In the genomic region with DNA sequence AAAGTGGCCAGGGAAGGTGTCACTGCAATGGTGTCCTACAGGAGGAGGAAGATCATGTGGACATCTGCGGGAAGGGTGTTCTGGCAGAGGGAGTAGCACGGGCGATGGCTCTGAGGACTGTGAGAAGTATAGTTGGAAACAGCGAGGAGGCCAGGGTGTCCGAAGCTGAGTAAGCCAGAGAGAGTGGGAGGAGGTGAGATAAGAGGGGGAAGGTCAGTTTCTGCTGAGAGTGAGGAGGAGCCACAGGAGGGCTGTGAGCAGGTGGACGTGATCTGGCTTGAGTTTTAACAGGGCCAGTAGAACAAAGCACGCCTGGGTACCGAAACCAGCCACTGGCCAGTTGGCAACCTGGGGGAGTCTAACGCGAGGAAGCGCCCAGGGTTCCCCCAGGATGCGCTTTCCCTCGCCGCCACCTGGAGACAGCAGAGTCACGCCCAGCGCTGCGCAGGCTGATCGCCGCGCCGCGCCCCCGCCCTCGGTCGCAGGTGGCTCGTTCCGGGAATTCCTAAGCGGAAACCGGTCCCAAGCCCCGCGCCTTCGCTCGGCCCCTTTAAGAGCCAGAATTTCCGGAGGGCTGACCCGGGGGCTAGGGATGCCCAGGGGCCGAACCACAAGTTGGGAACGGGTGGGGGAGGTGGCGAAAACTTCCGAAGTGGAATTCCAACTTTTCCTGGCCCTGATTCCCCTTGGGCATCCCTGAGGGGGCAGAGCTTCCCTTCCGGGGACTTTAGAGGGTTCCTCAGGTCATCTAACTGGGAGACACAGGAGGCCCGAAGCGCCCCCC, we compare ENCODE assay signal across 8 cellular contexts. TPM values are rescaled to one million over a fixed set of nuclear protein-coding genes. Genes with fewer than 3 reads are reported as not detected.
DNase-seq lines count a peak whose midpoint lies in the region; ATAC-seq lines count a peak whose summit lies in the region.

No MANE protein-coding gene starts in this region.

- peaks cover 4% of the 10 kb centered on the region for H3K4me1 Mint-ChIP-seq in activated T-helper 2 cell treated with anti-CD3 and anti-CD28 coated beads, Interferon-gamma antibody, Interleukin-2, Interleukin-4, amounts not matched to agents 10 μg/mL and 5 μg/mL and 100 μg/mL, durations not matched to agents 14 hours and 24 hours and 36 hours (ENCODE audit: low read depth)

- H3K4me1 ChIP-seq in right cardiac atrium (ENCODE audit: control insufficient read depth, insufficient read depth, low read length), result no peaks in the 10 kb centered on the region

- no peaks in the 10 kb centered on the region for H3K9me3 ChIP-seq in right cardiac atrium (ENCODE audit: control insufficient read depth, low read length)

- DNase-seq in NCI-H345 treated with DMSO at 0.1 percent for 48 hours (lab: John Stamatoyannopoulos, UW; ENCODE audit: unreplicated experiment) (peak; percentile 97), right cardiac atrium (peak in 2 of 3 donors; percentile 53 to 78), sciatic nerve (ENCODE audit: low spot score) (no peak), Kasumi-1 (lab: John Stamatoyannopoulos, UW) (no peak), hepatic stellate cell (ENCODE audit: low spot score) (no peak)
- DNase-seq in activated T-helper 2 cell treated with anti-CD3 and anti-CD28 coated beads, Interferon-gamma antibody, Interleukin-2, Interleukin-4, amounts not matched to agents 10 μg/mL and 5 μg/mL and 100 μg/mL, durations not matched to agents 14 hours and 24 hours and 36 hours (ENCODE audit: low spot score), result no peak

- H3K27me3 Mint-ChIP-seq in activated T-helper 2 cell treated with anti-CD3 and anti-CD28 coated beads, Interferon-gamma antibody, Interleukin-2, Interleukin-4, amounts not matched to agents 10 μg/mL and 5 μg/mL and 100 μg/mL, durations not matched to agents 14 hours and 24 hours and 36 hours (ENCODE audit: low read depth), result peaks cover 68% of the 10 kb centered on the region

- peak overlapping the region; percentile 21 for H3K27ac ChIP-seq in right cardiac atrium (ENCODE audit: low read length)

- H3K27me3 ChIP-seq in right cardiac atrium (ENCODE audit: control insufficient read depth, insufficient read depth), result no peaks in the 10 kb centered on the region

- peak overlapping the region; percentile 69 for H3K4me3 Mint-ChIP-seq in activated T-helper 2 cell treated with anti-CD3 and anti-CD28 coated beads, Interferon-gamma antibody, Interleukin-2, Interleukin-4, amounts not matched to agents 10 μg/mL and 5 μg/mL and 100 μg/mL, durations not matched to agents 14 hours and 24 hours and 36 hours (ENCODE audit: low read depth)

- ATAC-seq in GM18498 (IDR thresholded peaks at IDR 0.05; ENCODE audit: unreplicated experiment) (peak; percentile 42), HG02885 (IDR thresholded peaks at IDR 0.05; ENCODE audit: poor library complexity, unreplicated experiment) (peak; percentile 40), right cardiac atrium (peak; percentile 83 to 89), sciatic nerve (peak; percentile 53)

- no peaks in the 10 kb centered on the region for H3K36me3 Mint-ChIP-seq in activated T-helper 2 cell treated with anti-CD3 and anti-CD28 coated beads, Interferon-gamma antibody, Interleukin-2, Interleukin-4, amounts not matched to agents 10 μg/mL and 5 μg/mL and 100 μg/mL, durations not matched to agents 14 hours and 24 hours and 36 hours (ENCODE audit: low read depth)

- H3K27ac Mint-ChIP-seq in activated T-helper 2 cell treated with anti-CD3 and anti-CD28 coated beads, Interferon-gamma antibody, Interleukin-2, Interleukin-4, amounts not matched to agents 10 μg/mL and 5 μg/mL and 100 μg/mL, durations not matched to agents 14 hours and 24 hours and 36 hours, result no peak overlapping the region

- intact Hi-C loops in activated T-helper 2 cell treated with anti-CD3 and anti-CD28 coated beads, Interferon-gamma antibody, Interleukin-2, Interleukin-4, amounts not matched to agents 10 μg/mL and 5 μg/mL and 100 μg/mL, durations not matched to agents 14 hours and 24 hours and 36 hours (cut with micrococcal nuclease), result no loop called here
- intact Hi-C loops in right cardiac atrium (cut with DNase I), result no loop called here
- intact Hi-C loops in sciatic nerve (cut with DNase I), result no loop called here

- peak overlapping the region; percentile 18 for H3K4me3 ChIP-seq in right cardiac atrium (ENCODE audit: low read length)

- H3K9me3 Mint-ChIP-seq in activated T-helper 2 cell treated with anti-CD3 and anti-CD28 coated beads, Interferon-gamma antibody, Interleukin-2, Interleukin-4, amounts not matched to agents 10 μg/mL and 5 μg/mL and 100 μg/mL, durations not matched to agents 14 hours and 24 hours and 36 hours, result peaks cover 13% of the 10 kb centered on the region

- WGBS in right cardiac atrium, result 3% methylated on average over 42 of the region's 42 CpGs

RNA-seq across cellular contexts. Expression of gene LSR, which starts 1.1 kb away (rescaled TPM):
- 0.30 and 1.0 TPM in 2 replicates for total RNA-seq in activated T-helper 2 cell treated with anti-CD3 and anti-CD28 coated beads, Interferon-gamma antibody, Interleukin-2, Interleukin-4, amounts not matched to agents 10 μg/mL and 5 μg/mL and 100 μg/mL, durations not matched to agents 14 hours and 24 hours and 36 hours
- total RNA-seq in right cardiac atrium, result 1 to 10 TPM; 4.6 to 8.9 (median 4.8) TPM
- polyA plus RNA-seq in right cardiac atrium, result 5.0 TPM
- 9.3 TPM for total RNA-seq in sciatic nerve

RNA-seq across cellular contexts. Expression of gene FAM187B, which starts 19.2 kb away (rescaled TPM):
- not detected in 2 replicates for total RNA-seq in activated T-helper 2 cell treated with anti-CD3 and anti-CD28 coated beads, Interferon-gamma antibody, Interleukin-2, Interleukin-4, amounts not matched to agents 10 μg/mL and 5 μg/mL and 100 μg/mL, durations not matched to agents 14 hours and 24 hours and 36 hours
- not detected for total RNA-seq in right cardiac atrium
- not detected for polyA plus RNA-seq in right cardiac atrium
- total RNA-seq in sciatic nerve, result 0.31 TPM

RNA-seq across cellular contexts. Expression of gene USF2, which starts 21.0 kb away (rescaled TPM):
- 135 and 142 TPM in 2 replicates for total RNA-seq in activated T-helper 2 cell treated with anti-CD3 and anti-CD28 coated beads, Interferon-gamma antibody, Interleukin-2, Interleukin-4, amounts not matched to agents 10 μg/mL and 5 μg/mL and 100 μg/mL, durations not matched to agents 14 hours and 24 hours and 36 hours
- total RNA-seq in right cardiac atrium (100 to 1,000 TPM; 182 to 270 (median 239) TPM), sciatic nerve (137 TPM)
- polyA plus RNA-seq in right cardiac atrium, result 332 TPM

RNA-seq across cellular contexts. Expression of gene HAMP, which starts 34.6 kb away (rescaled TPM):
- total RNA-seq in activated T-helper 2 cell treated with anti-CD3 and anti-CD28 coated beads, Interferon-gamma antibody, Interleukin-2, Interleukin-4, amounts not matched to agents 10 μg/mL and 5 μg/mL and 100 μg/mL, durations not matched to agents 14 hours and 24 hours and 36 hours, result 0.25 and 0.37 TPM in 2 replicates
- total RNA-seq in right cardiac atrium (100 to 1,000 TPM; 164 to 286 (median 230) TPM), sciatic nerve (8.9 TPM)
- polyA plus RNA-seq in right cardiac atrium, result 406 TPM

RNA-seq across cellular contexts. Expression of gene MAG, which starts 44.2 kb away (rescaled TPM):
- total RNA-seq in activated T-helper 2 cell treated with anti-CD3 and anti-CD28 coated beads, Interferon-gamma antibody, Interleukin-2, Interleukin-4, amounts not matched to agents 10 μg/mL and 5 μg/mL and 100 μg/mL, durations not matched to agents 14 hours and 24 hours and 36 hours, result 0.32 and 0.37 TPM in 2 replicates
- total RNA-seq in right cardiac atrium (not detected), sciatic nerve (82.2 TPM)
- 1.3 TPM for polyA plus RNA-seq in right cardiac atrium

Comparison
In these comparisons a context has a peak if more than half of its experiments do, and no peak if none do; other contexts are left out.
1. DNase-seq: peak in NCI-H345 treated with DMSO at 0.1 percent for 48 hours (single experiment) and right cardiac atrium (2 of 3); none in activated T-helper 2 cell treated with anti-CD3 and anti-CD28 coated beads, Interferon-gamma antibody, Interleukin-2, Interleukin-4, amounts not matched to agents 10 μg/mL and 5 μg/mL and 100 μg/mL, durations not matched to agents 14 hours and 24 hours and 36 hours (single experiment), sciatic nerve (single experiment), Kasumi-1 (0 of 2) and hepatic stellate cell (single experiment).
2. Peak in every context shown above with its lines, with median percentiles within 50 percentile points of each other: ATAC-seq.